Comparison of ENCODE assay signal across 8 cellular contexts in genomic region chr11:114340311-114341131, GRCh38. TPM values are rescaled to one million over a fixed set of nuclear protein-coding genes. Genes with fewer than 3 reads are reported as not detected.
A peak's percentile ranks its signal among the peaks of the same experiment; 100 is the strongest.
DNase-seq lines count a peak whose midpoint lies in the region; ATAC-seq and TF ChIP-seq lines count a peak whose summit lies in the region.

No MANE protein-coding gene starts in this region.

- H3K27me3 ChIP-seq in BE2C (peaks cover 21% of the 10 kb centered on the region), breast epithelium (no peaks in the 10 kb centered on the region), smooth muscle cell (ENCODE audit: low read depth) (no peaks in the 10 kb centered on the region)

- no peak overlapping the region for H3K4me3 ChIP-seq in BE2C (ENCODE audit: low read depth, low read length)
- H3K4me3 ChIP-seq in breast epithelium, result peak overlapping the region; percentile 18 to 49 (median 20)
- H3K4me3 ChIP-seq in smooth muscle cell, result no peak overlapping the region

- no peak for TF ChIP-seq POLR2A in breast epithelium (IDR thresholded peaks at IDR 0.05)

- peak overlapping the region; percentile 11 to 13 for H3K27ac ChIP-seq in breast epithelium
- H3K27ac ChIP-seq in smooth muscle cell (ENCODE audit: low read depth), result no peak overlapping the region

- H2AFZ ChIP-seq in smooth muscle cell (ENCODE audit: low read depth), result peak overlapping the region; percentile 32

- no peak overlapping the region for H3K9ac ChIP-seq in smooth muscle cell (ENCODE audit: low read depth)

- DNase-seq in BE2C (peak; percentile 41), NCI-H1092 (lab: John Stamatoyannopoulos, UW) (peak; percentile 57), breast epithelium (ENCODE audit: low spot score in 2 of 2) (no peak), islet precursor cell (peak; percentile 74), smooth muscle cell (lab: John Stamatoyannopoulos, UW; ENCODE audit: unreplicated experiment) (no peak), HK-2 (ENCODE audit: unreplicated experiment) (no peak)

- H3K4me2 ChIP-seq in smooth muscle cell, result peak overlapping the region; percentile 78

- H3F3A ChIP-seq in smooth muscle cell (ENCODE audit: low read depth), result no peaks in the 10 kb centered on the region

- H3K9me3 ChIP-seq in BE2C (no peaks in the 10 kb centered on the region), breast epithelium (no peaks in the 10 kb centered on the region), smooth muscle cell (replicated peaks; ENCODE audit: low read depth) (no peaks in the 10 kb centered on the region)

- no peaks in the 10 kb centered on the region for H4K20me1 ChIP-seq in smooth muscle cell (ENCODE audit: low read depth)

- H3K4me1 ChIP-seq in BE2C (peaks cover 3% of the 10 kb centered on the region; the same call in 1 of the 2 replicates), breast epithelium (peaks cover 0 to 5% of the 10 kb centered on the region in 2 donors), smooth muscle cell (ENCODE audit: low read depth) (no peaks in the 10 kb centered on the region)

- H3K36me3 ChIP-seq in BE2C (no peaks in the 10 kb centered on the region), breast epithelium (no peaks in the 10 kb centered on the region), smooth muscle cell (ENCODE audit: low read depth) (no peaks in the 10 kb centered on the region)

- H3K79me2 ChIP-seq in smooth muscle cell (ENCODE audit: low read depth), result no peaks in the 10 kb centered on the region

- ATAC-seq in GM18861 (IDR thresholded peaks at IDR 0.05; ENCODE audit: unreplicated experiment) (peak; percentile 54), SK-N-SH treated with all-trans-retinoic acid at 6 μM for 48 hours (peak; percentile 98)

- peak; percentile 88 for TF ChIP-seq CTCF in BE2C (IDR thresholded peaks at IDR 0.05; ENCODE audit: low read depth, low read length)
- TF ChIP-seq CTCF in breast epithelium (IDR thresholded peaks at IDR 0.05), result peak; percentile 58 to 87 (median 82)
- peak; percentile 70 for TF ChIP-seq CTCF in smooth muscle cell (IDR thresholded peaks at IDR 0.05; ENCODE audit: borderline replicate concordance, insufficient read depth, poor library complexity, severe bottlenecking)

- intact Hi-C loops in breast epithelium (cut with DNase I; ENCODE audit: low total_unique reads), result loop anchor here (10.0 kb wide), 1 partner anchor 1614 kb away; no protein-coding TSS in a partner anchor

- WGBS in smooth muscle cell (ENCODE audit: low lambda C conversion rate), result 43% methylated on average over 18 of the region's 18 CpGs

TF ChIP-seq in SK-N-SH treated with all-trans-retinoic acid at 6 μM for 48 hours, 23 proteins besides CTCF, POLR2A, EP300 and RAD21:
- TF ChIP-seq ZNF70 (CRISPR knock-in tag; IDR thresholded peaks at IDR 0.05), result 0 out of 2 replicates have a peak, but pooled peaks have one; percentile 18
- no peak for TF ChIP-seq ZC3H10 (CRISPR knock-in tag; IDR thresholded peaks at IDR 0.05)
- no peak for TF ChIP-seq ESRRG (CRISPR knock-in tag; IDR thresholded peaks at IDR 0.05)
- no peak for TF ChIP-seq CSDC2 (CRISPR knock-in tag; IDR thresholded peaks at IDR 0.05)
- no peak for TF ChIP-seq BACH2 (CRISPR knock-in tag; IDR thresholded peaks at IDR 0.05; ENCODE audit: borderline replicate concordance)
- TF ChIP-seq ARNTL (CRISPR knock-in tag; IDR thresholded peaks at IDR 0.05; ENCODE audit: borderline replicate concordance, low read depth), result no peak

RNA-seq across cellular contexts. Expression of gene NNMT, which starts 44.3 kb away (rescaled TPM):
- 0.68 TPM for polyA plus RNA-seq in BE2C (2012; ENCODE audit: insufficient read depth, insufficient read length, low read depth)
- 1,000 to 10,000 TPM in 2 of 3 donors, 100 to 1,000 TPM in 1; 987 to 2,750 (median 1,078) TPM for total RNA-seq in breast epithelium
- total RNA-seq in smooth muscle cell, result 397 and 495 TPM in 2 replicates
- polyA plus RNA-seq in smooth muscle cell, result 588 and 814 TPM in 2 replicates

RNA-seq across cellular contexts. Expression of gene C11orf71, which starts 59.8 kb away (rescaled TPM):
- polyA plus RNA-seq in BE2C (2012; ENCODE audit: insufficient read depth, insufficient read length, low read depth), result 25.6 TPM
- total RNA-seq in breast epithelium (10 to 100 TPM in 2 of 3 donors, 1 to 10 TPM in 1; 7.9 to 13.2 (median 10.2) TPM), smooth muscle cell (2.0 and 3.8 TPM in 2 replicates)
- polyA plus RNA-seq in smooth muscle cell, result 1.3 TPM in 2 replicates

RNA-seq across cellular contexts. Expression of gene RBM7, which starts 59.9 kb away (rescaled TPM):
- polyA plus RNA-seq in BE2C (2012; ENCODE audit: insufficient read depth, insufficient read length, low read depth), result 26.9 TPM
- total RNA-seq in breast epithelium (10 to 100 TPM; 14.7 to 29.7 (median 25.2) TPM), smooth muscle cell (79.0 and 90.9 TPM in 2 replicates)
- polyA plus RNA-seq in smooth muscle cell, result 39.7 and 47.1 TPM in 2 replicates

Comparison
In these comparisons a context has a peak if more than half of its experiments do, and no peak if none do; other contexts are left out.
1. DNase-seq: peak in BE2C (single experiment), NCI-H1092 (single experiment) and islet precursor cell (single experiment); none in breast epithelium (0 of 2), smooth muscle cell (single experiment) and HK-2 (single experiment).
2. H3K4me3 ChIP-seq: peak in breast epithelium (3 of 3); none in BE2C (single experiment) and smooth muscle cell (single experiment).
3. Peak in every context shown above with its lines, with median percentiles within 50 percentile points of each other: CTCF ChIP-seq.